Comparison of ENCODE assay signal across 26 cellular contexts in the genomic region with DNA sequence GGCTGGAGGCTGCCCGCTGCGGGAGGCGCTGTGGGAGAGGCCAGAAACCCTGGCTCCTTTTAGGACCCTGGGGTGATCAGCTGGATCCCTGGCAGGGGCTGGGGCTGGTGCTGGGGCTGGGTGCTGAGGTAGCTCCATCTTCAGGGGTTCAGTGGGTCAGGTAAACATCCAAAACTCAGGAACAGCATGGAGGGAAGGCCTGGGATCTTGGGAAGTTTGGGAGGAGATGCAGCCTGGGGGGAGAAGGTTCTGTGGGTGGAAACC. TPM values are rescaled to one million over a fixed set of nuclear protein-coding genes. Genes with fewer than 3 reads are reported as not detected.
"Had no signal": no experiment of that assay in that cellular context is flagged by ENCODE, and none has a peak within 500 bp of the region (broad histone marks: within the 10 kb centered on the region; RNA-seq: fewer than 3 reads in every experiment).

No MANE protein-coding gene starts in this region.

- ATAC-seq: activated CD4-positive, CD25-positive, alpha-beta regulatory T cell treated with anti-CD3 and anti-CD28 coated beads, Interleukin-2, amount 50 U/mL, for 24 hours; activated CD8-positive, alpha-beta memory T cell treated with anti-CD3 and anti-CD28 coated beads, Interleukin-2, amount 10 ng/mL, durations not matched to agents 7 days and 5 days; activated CD8-positive, alpha-beta T cell treated with anti-CD3 and anti-CD28 coated beads, Interleukin-2, amount 10 ng/mL, durations not matched to agents 7 days and 5 days; activated T-cell treated with anti-CD3 and anti-CD28 coated beads, Interleukin-2, amount 50 U/mL, for 4 hours had no signal

- H3K4me3 Mint-ChIP-seq: activated CD8-positive, alpha-beta memory T cell treated with anti-CD3 and anti-CD28 coated beads, Interleukin-2, amount 10 ng/mL, durations not matched to agents 7 days and 5 days; activated CD8-positive, alpha-beta T cell treated with anti-CD3 and anti-CD28 coated beads, Interleukin-2, amount 10 ng/mL, durations not matched to agents 7 days and 5 days; activated naive CD4-positive, alpha-beta T cell treated with anti-CD3 and anti-CD28 coated beads for 36 hours; activated naive CD8-positive, alpha-beta T cell; activated T-cell treated with anti-CD3 and anti-CD28 coated beads, Interleukin-2, amount 50 U/mL, for 4 hours; brain; T-helper 1 cell treated with Interleukin-12 subunit alpha and Interleukin-12 subunit beta and Interleukin-4 antibody, amounts not matched to agents 30 μg/mL and 1 μg/mL, for 36 hours had no signal

- H3K36me3 ChIP-seq: Peyer's patch had no signal

- H3K27ac ChIP-seq: Peyer's patch, RWPE1 had no signal

- H3K4me1 ChIP-seq: Peyer's patch had no signal

- H3K4me3 ChIP-seq: Peyer's patch had no signal

- H3K4me1 Mint-ChIP-seq: brain had no signal

- H3K27ac Mint-ChIP-seq: activated CD8-positive, alpha-beta memory T cell treated with anti-CD3 and anti-CD28 coated beads, Interleukin-2, amount 10 ng/mL, durations not matched to agents 7 days and 5 days; activated CD8-positive, alpha-beta T cell treated with anti-CD3 and anti-CD28 coated beads, Interleukin-2, amount 10 ng/mL, durations not matched to agents 7 days and 5 days; activated naive CD4-positive, alpha-beta T cell treated with anti-CD3 and anti-CD28 coated beads for 36 hours; activated naive CD8-positive, alpha-beta T cell; brain; T-helper 1 cell treated with Interleukin-12 subunit alpha and Interleukin-12 subunit beta and Interleukin-4 antibody, amounts not matched to agents 30 μg/mL and 1 μg/mL, for 36 hours had no signal

- H3K36me3 Mint-ChIP-seq: brain had no signal

- DNase-seq: activated CD4-positive, alpha-beta T cell treated with anti-CD3 and anti-CD28 coated beads for 4 hours; activated CD4-positive, alpha-beta T cell treated with anti-CD3 and anti-CD28 coated beads, Interleukin-2, amount 50 U/mL, for 4 hours; activated CD8-positive, alpha-beta memory T cell treated with anti-CD3 and anti-CD28 coated beads, Interleukin-2, amount 10 ng/mL, durations not matched to agents 7 days and 5 days; activated CD8-positive, alpha-beta T cell treated with anti-CD3 and anti-CD28 coated beads, Interleukin-2, amount 10 ng/mL, durations not matched to agents 7 days and 5 days; activated effector memory CD4-positive, alpha-beta T cell treated with anti-CD3 and anti-CD28 coated beads, Interleukin-2, amount 50 U/mL, for 16 hours; activated naive CD4-positive, alpha-beta T cell treated with anti-CD3 and anti-CD28 coated beads for 36 hours; activated T-cell treated with anti-CD3 and anti-CD28 coated beads, Interleukin-2, amount 50 U/mL, for 4 hours; amygdala; cerebellar nuclear complex; MM.1S; NCI-H1105; NCI-H1436; NCI-H1694 treated with DMSO at 0.1 percent for 48 hours; NCI-H2029 treated with DMSO at 0.1 percent for 48 hours; NCI-H345; NCI-H510A; NCI-H526 treated with DMSO at 0.1 percent for 48 hours; NCI-H82; SHP77 treated with DMSO at 0.1 percent for 48 hours had no signal

- H3K27me3 ChIP-seq: Peyer's patch had no signal

RNA-seq across cellular contexts. Expression of a gene that starts 21.0 kb away (rescaled TPM):
- total RNA-seq: SK-MEL-5 had no signal
